In genomic region chr21:16071082-16071481, GRCh38 we compare ENCODE assay signal across 9 cellular contexts.
DNase-seq lines count a peak whose midpoint lies in the region; ATAC-seq and TF ChIP-seq lines count a peak whose summit lies in the region.
"Had no signal": no experiment of that assay in that cellular context is flagged by ENCODE, and none has a peak within 500 bp of the region (broad histone marks: within the 10 kb centered on the region; RNA-seq: fewer than 3 reads in every experiment).

No MANE protein-coding gene starts in this region.

- ATAC-seq in GM23338 = peak; percentile 48
- no peak for ATAC-seq in left lobe of liver

- no peak overlapping the region for H3K27ac Mint-ChIP-seq in GM23338
- H3K27ac Mint-ChIP-seq: dendritic cell treated with granulocyte-macrophage colony-stimulating factor and Interleukin-4, amounts not matched to agents 40 ng/mL and 50 ng/mL, for 4 days had no signal

- H3K27me3 ChIP-seq in GM23338 (ENCODE audit: insufficient read depth) (no peaks in the 10 kb centered on the region), layer of hippocampus (ENCODE audit: control insufficient read depth, insufficient read depth, low read length) (no peaks in the 10 kb centered on the region)

- H3K27ac ChIP-seq in GM23338 (ENCODE audit: low read depth) = no peak overlapping the region
- peak overlapping the region; percentile 82 for H3K27ac ChIP-seq in layer of hippocampus (ENCODE audit: low read depth, low read length)

- H3K9me3 Mint-ChIP-seq in GM23338 = no peaks in the 10 kb centered on the region
- H3K9me3 Mint-ChIP-seq: dendritic cell treated with granulocyte-macrophage colony-stimulating factor and Interleukin-4, amounts not matched to agents 40 ng/mL and 50 ng/mL, for 4 days had no signal

- H3K4me3 Mint-ChIP-seq in GM23338 = no peak overlapping the region
- H3K4me3 Mint-ChIP-seq: dendritic cell treated with granulocyte-macrophage colony-stimulating factor and Interleukin-4, amounts not matched to agents 40 ng/mL and 50 ng/mL, for 4 days had no signal

- H3F3A ChIP-seq in GM23338 (replicated peaks; ENCODE audit: low read depth) = no peaks in the 10 kb centered on the region

- H3K4me1 ChIP-seq in GM23338 (ENCODE audit: insufficient read depth) = 0 out of 2 replicates have a peak, but pooled peaks cover 6% of the 10 kb centered on the region

- DNase-seq in GM23338 (ENCODE audit: low spot score) = peak; percentile 21
- DNase-seq in amygdala (lab: John Stamatoyannopoulos, UW) = peak in 54 of 56 donors; percentile 35 to 94 (median 80)
- peak; percentile 5 for DNase-seq in stromal cell of bone marrow (ENCODE audit: low read depth)
- no peak for DNase-seq in OCI-M2 (lab: John Stamatoyannopoulos, UW; ENCODE audit: unreplicated experiment)
- DNase-seq in left lobe of liver (ENCODE audit: low spot score) = no peak
- no peak for DNase-seq in NCI-H146 (lab: John Stamatoyannopoulos, UW)
- no peak for DNase-seq in NCI-H187 (lab: John Stamatoyannopoulos, UW)

- H3K36me3 ChIP-seq in GM23338 (ENCODE audit: insufficient read depth) = no peaks in the 10 kb centered on the region

- H3K27me3 Mint-ChIP-seq in GM23338 (ENCODE audit: insufficient read depth, low read depth, poor library complexity) = no peaks in the 10 kb centered on the region
- H3K27me3 Mint-ChIP-seq: dendritic cell treated with granulocyte-macrophage colony-stimulating factor and Interleukin-4, amounts not matched to agents 40 ng/mL and 50 ng/mL, for 4 days had no signal

- no peaks in the 10 kb centered on the region for H3K9me2 ChIP-seq in GM23338 (ENCODE audit: insufficient read depth)

- no peak overlapping the region for H3K4me3 ChIP-seq in GM23338

- peak overlapping the region; percentile 79; the same call in 1 of the 2 replicates for H2AFZ ChIP-seq in GM23338

- no peaks in the 10 kb centered on the region for H4K20me1 ChIP-seq in GM23338 (replicated peaks; ENCODE audit: insufficient read depth)

- peaks cover 11% of the 10 kb centered on the region for H3K4me1 Mint-ChIP-seq in GM23338

- H3K79me2 ChIP-seq in GM23338 (replicated peaks; ENCODE audit: insufficient read depth) = no peaks in the 10 kb centered on the region

- TF ChIP-seq CTCF in GM23338 (conservative IDR thresholded peaks at IDR 0.05; ENCODE audit: low read depth in 2 of 2) = no peak

- no peaks in the 10 kb centered on the region for H3K36me3 Mint-ChIP-seq in GM23338 (ENCODE audit: low read depth)

- no peak overlapping the region for H3K4me2 ChIP-seq in GM23338

TF ChIP-seq in GM23338, 12 proteins besides CTCF, POLR2A, EP300 and RAD21 (continues in another document):
- TF ChIP-seq NANOG (IDR thresholded peaks at IDR 0.05; ENCODE audit: borderline replicate concordance) (no peak), ZNF331 (CRISPR knock-in tag; IDR thresholded peaks at IDR 0.05; ENCODE audit: low read depth) (no peak), ZNF114 (CRISPR knock-in tag; IDR thresholded peaks at IDR 0.05) (no peak), REST (IDR thresholded peaks at IDR 0.05; ENCODE audit: unreplicated experiment) (no peak), EZH2phosphoT487 (IDR thresholded peaks at IDR 0.05; ENCODE audit: unreplicated experiment) (no peak), STAT1 (IDR thresholded peaks at IDR 0.05; ENCODE audit: unreplicated experiment) (no peak), ZNF462 (CRISPR knock-in tag; IDR thresholded peaks at IDR 0.05) (no peak), JUNB (IDR thresholded peaks at IDR 0.05; ENCODE audit: unreplicated experiment) (no peak), CREB1 (CRISPR knock-in tag; IDR thresholded peaks at IDR 0.05; ENCODE audit: low read depth) (no peak), EZH2 (IDR thresholded peaks at IDR 0.05; ENCODE audit: low read depth, unreplicated experiment) (no peak), ETS1 (IDR thresholded peaks at IDR 0.05) (no peak)

Comparison
In these comparisons a context has a peak if more than half of its experiments do, and no peak if none do; other contexts are left out.
1. DNase-seq: peak in GM23338 (single experiment), amygdala (54 of 56) and stromal cell of bone marrow (single experiment); none in OCI-M2 (single experiment), left lobe of liver (single experiment), NCI-H146 (single experiment) and NCI-H187 (0 of 2).